34 cellular contexts compared by ENCODE assay signal in genomic region chr18:29241199-29241598, GRCh38.
"Had no signal": no experiment of that assay in that cellular context is flagged by ENCODE, and none has a peak within 500 bp of the region (broad histone marks: within the 10 kb centered on the region; RNA-seq: fewer than 3 reads in every experiment).

No MANE protein-coding gene starts in this region.

- H3K27ac ChIP-seq: Peyer's patch, SJSA1 had no signal

- H3K4me2 ChIP-seq: SK-N-SH had no signal

- H3K9me3 ChIP-seq: MG63, Peyer's patch, SJSA1, SK-N-SH had no signal

- H3K36me3 ChIP-seq: MG63, Peyer's patch, SJSA1 had no signal

- H3K4me1 ChIP-seq: Peyer's patch, SJSA1 had no signal

- ATAC-seq: K562, PC-3 had no signal

- H3K9ac ChIP-seq: SK-N-SH had no signal

- H3K27me3 ChIP-seq: MG63, Peyer's patch, SJSA1 had no signal

- DNase-seq: Kasumi-1; KG1; MG63; NCI-H1048; NCI-H1092 treated with DMSO at 0.1 percent for 48 hours; NCI-H1105 treated with DMSO at 0.1 percent for 48 hours; NCI-H1417; NCI-H1436; NCI-H146; NCI-H1694; NCI-H187; NCI-H1930; NCI-H2029 treated with DMSO at 0.1 percent for 48 hours; NCI-H2081 treated with DMSO at 0.1 percent for 48 hours; NCI-H2107; NCI-H2171 treated with DMSO at 0.1 percent for 48 hours; NCI-H226; NCI-H446 treated with DMSO at 0.1 percent for 48 hours; NCI-H510A; NCI-H524; NCI-H526; NCI-H69; NCI-H748 treated with DMSO at 0.1 percent for 48 hours; NK-92 treated with Interleukin-12 subunit alpha and Interleukin-12 subunit beta, amount 100 ng/mL, for 24 hours; OCI-M1; PC-3; Peyer's patch; Right ventricle myocardium superior; RPMI8226; SHP77 treated with DMSO at 0.1 percent for 48 hours; SK-N-SH; SW 1271 had no signal

- H3K4me3 ChIP-seq: K562, MG63, Peyer's patch, SJSA1 had no signal
